Comparison of ENCODE assay signal across 8 cellular contexts in genomic region chr11:61507962-61508824, GRCh38. TPM values are rescaled to one million over a fixed set of nuclear protein-coding genes. Genes with fewer than 3 reads are reported as not detected.
DNase-seq lines count a peak whose midpoint lies in the region; ATAC-seq and TF ChIP-seq lines count a peak whose summit lies in the region.

Gene LRRC10B (plus strand): TSS chr11:61508749. CDS start chr11:61508999, 250 bp downstream.

- intact Hi-C loops in Calu3 (cut with micrococcal nuclease; ENCODE audit: unreplicated experiment), result no loop called here

- no peak within 1 kb of the TSS for H3K27ac Mint-ChIP-seq in Calu3 (ENCODE audit: unreplicated experiment)

- H3K9ac ChIP-seq in Karpas-422 (ENCODE audit: low read length) (peak within 1 kb of the TSS; percentile 49; the same call in 1 of the 2 replicates), parathyroid adenoma (no peak within 1 kb of the TSS)

- no peak for TF ChIP-seq CTCF in Calu3 (IDR thresholded peaks at IDR 0.05; ENCODE audit: unreplicated experiment)
- TF ChIP-seq CTCF in epithelial cell of esophagus (IDR thresholded peaks at IDR 0.05; ENCODE audit: insufficient read depth, low read depth, low read length, missing control alignments), result no peak
- no peak for TF ChIP-seq CTCF in parathyroid adenoma (IDR thresholded peaks at IDR 0.05)

- H3K36me3 ChIP-seq in Karpas-422 (ENCODE audit: insufficient read depth, low read length) (no peaks in the 10 kb centered on the region), parathyroid adenoma (ENCODE audit: control insufficient read depth, insufficient read depth, low read length) (no peaks in the 10 kb centered on the region)

- no TSS peak for BruUV-seq in Calu3 (replicated peaks; lab: Mats Ljungman, UMichigan)

- peak within 1 kb of the TSS; percentile 43; the same call in 1 of the 2 replicates for H2AFZ ChIP-seq in Karpas-422 (ENCODE audit: low read length)
- peak within 1 kb of the TSS; percentile 68 for H2AFZ ChIP-seq in parathyroid adenoma

- H3K27me3 Mint-ChIP-seq in Calu3 (ENCODE audit: unreplicated experiment), result peaks cover 82% of the 10 kb centered on the region

- H3K4me2 ChIP-seq in Karpas-422 (ENCODE audit: low read depth, low read length, poor library complexity, severe bottlenecking) (peak within 1 kb of the TSS; percentile 67), parathyroid adenoma (ENCODE audit: low read length) (peak within 1 kb of the TSS; percentile 38)

- peaks cover 11% of the 10 kb centered on the region for H3K4me1 Mint-ChIP-seq in Calu3 (ENCODE audit: low read depth, unreplicated experiment)

- H3K9me3 ChIP-seq in Karpas-422 (ENCODE audit: low read length) (no peaks in the 10 kb centered on the region), parathyroid adenoma (ENCODE audit: control insufficient read depth, low read length) (no peaks in the 10 kb centered on the region)

- CTCF ChIA-PET in Calu3 (lab: Charles Lee), result interaction anchor here (1.1 to 1.6 kb wide), 3 partner anchors 8 to 130 kb away, joined by 3 to 7 read pairs (median 5); no protein-coding TSS in a partner anchor

- H3K9me2 ChIP-seq in Karpas-422 (replicated peaks; ENCODE audit: insufficient read depth, low read length), result no peaks in the 10 kb centered on the region

- H3K4me1 ChIP-seq in Karpas-422 (ENCODE audit: low read length) (peaks cover 15% of the 10 kb centered on the region), parathyroid adenoma (peaks cover 25% of the 10 kb centered on the region)

- no peaks in the 10 kb centered on the region for H3K36me3 Mint-ChIP-seq in Calu3 (ENCODE audit: insufficient read depth, unreplicated experiment)

- H3K27ac ChIP-seq in Karpas-422 (ENCODE audit: low read length) (no peak within 1 kb of the TSS), parathyroid adenoma (peak within 1 kb of the TSS; percentile 75)

- no peaks in the 10 kb centered on the region for H4K20me1 ChIP-seq in Karpas-422 (ENCODE audit: insufficient read depth, low read depth, low read length)

- DNase-seq in Calu3 (peak; percentile 49), Karpas-422 (peak; percentile 86), UCSD-AML1 (lab: John Stamatoyannopoulos, UW; ENCODE audit: unreplicated experiment) (peak; percentile 31), epithelial cell of esophagus (ENCODE audit: low read depth) (peak; percentile 25), NK-92 (lab: John Stamatoyannopoulos, UW; ENCODE audit: unreplicated experiment) (no peak)

- no peak for ATAC-seq in HG03439 (IDR thresholded peaks at IDR 0.05; ENCODE audit: unreplicated experiment)
- ATAC-seq in GM19397 (IDR thresholded peaks at IDR 0.05; ENCODE audit: unreplicated experiment), result no peak

- no peaks in the 10 kb centered on the region for H3K79me2 ChIP-seq in Karpas-422 (ENCODE audit: low read length)
- H3K79me2 ChIP-seq in parathyroid adenoma, result no peaks in the 10 kb centered on the region

- H3K4me3 ChIP-seq in Karpas-422 (ENCODE audit: low read length) (peak within 1 kb of the TSS; percentile 55; the same call in 1 of the 2 replicates), epithelial cell of esophagus (ENCODE audit: low read length) (no peak within 1 kb of the TSS), parathyroid adenoma (ENCODE audit: low read depth, low read length) (no peak within 1 kb of the TSS)

- H3K27me3 ChIP-seq in Karpas-422 (ENCODE audit: low read length), result no peaks in the 10 kb centered on the region; the same call in 1 of the 2 replicates
- H3K27me3 ChIP-seq in parathyroid adenoma (ENCODE audit: control insufficient read depth, insufficient read depth, low read length), result no peaks in the 10 kb centered on the region

- H3K4me3 Mint-ChIP-seq in Calu3 (ENCODE audit: low read depth, unreplicated experiment), result peak within 1 kb of the TSS; percentile 54

- H3K9me3 Mint-ChIP-seq in Calu3 (ENCODE audit: low read depth, unreplicated experiment), result no peaks in the 10 kb centered on the region

RNA-seq across cellular contexts. Expression of gene LRRC10B, which starts in this region (rescaled TPM):
- total RNA-seq in Calu3 (2022), result not detected in 2 replicates
- total RNA-seq in Karpas-422 (2014; rRNA removed; shearing (Covaris generic); ENCODE audit: low replicate concordance), result 1.0 TPM in 1 of 2 replicates, not detected in the other

Comparison
In these comparisons a context has a peak if more than half of its experiments do, and no peak if none do; other contexts are left out.
1. Peak in DNase-seq in Calu3; RNA of the gene not detected or under 1 TPM.